26 cellular contexts compared by ENCODE assay signal in genomic region chr3:77240072-77240650, GRCh38.
"Had no signal": no experiment of that assay in that cellular context is flagged by ENCODE, and none has a peak within 500 bp of the region (broad histone marks: within the 10 kb centered on the region; RNA-seq: fewer than 3 reads in every experiment).

No MANE protein-coding gene starts in this region.

- H3K79me2 ChIP-seq: parathyroid adenoma had no signal

- H3K4me1 ChIP-seq: parathyroid adenoma, psoas muscle, right lobe of liver, sigmoid colon, suprapubic skin, thyroid gland, tibial nerve, upper lobe of left lung, uterus had no signal

- H3K27ac ChIP-seq: ovary, parathyroid adenoma, psoas muscle, right lobe of liver, sigmoid colon, suprapubic skin, thoracic aorta, thyroid gland, tibial nerve, upper lobe of left lung, uterus had no signal

- H3K27me3 ChIP-seq: ovary, right lobe of liver, sigmoid colon, suprapubic skin, thyroid gland, tibial nerve, upper lobe of left lung, uterus had no signal

- DNase-seq: naive B cell; naive thymus-derived CD8-positive, alpha-beta T cell; nephron progenitor cell; occipital lobe; ovary; psoas muscle; right lobe of liver; sigmoid colon; small intestine; stimulated activated CD4-positive, alpha-beta T cell treated with anti-CD3 and anti-CD28 coated beads, Interleukin-15, amount 100 ng/mL, for 24 hours; stimulated activated CD4-positive, alpha-beta T cell treated with anti-CD3 and anti-CD28 coated beads, Interleukin-2, amount 100 ng/mL, for 24 hours; stimulated activated CD4-positive, alpha-beta T cell treated with anti-CD3 and anti-CD28 coated beads, Interleukin-2, amount 100 ng/mL, for 48 hours; stimulated activated CD4-positive, alpha-beta T cell treated with anti-CD3 and anti-CD28 coated beads, Interleukin-4, amount 100 ng/mL, for 4 hours; stimulated activated CD8-positive, alpha-beta memory T cell treated with anti-CD3 and anti-CD28 coated beads, Interleukin-4, amount 100 ng/mL, for 48 hours; stimulated activated naive CD4-positive, alpha-beta T cell; stimulated activated naive CD8-positive, alpha-beta T cell treated with anti-CD3 and anti-CD28 coated beads, Interleukin-15, amount 100 ng/mL, for 72 hours; stimulated activated naive CD8-positive, alpha-beta T cell treated with anti-CD3 and anti-CD28 coated beads, Interleukin-15, Interleukin-2, amounts not matched to agents 100 U/mL and 50 U/mL, for 24 hours; substantia nigra; thyroid gland; trophoblast cell; uterus had no signal

- H3K36me3 ChIP-seq: ovary, right lobe of liver, sigmoid colon, suprapubic skin, thoracic aorta, thyroid gland, tibial nerve, upper lobe of left lung, uterus had no signal

- H3K9me3 ChIP-seq: ovary, psoas muscle, right lobe of liver, sigmoid colon, suprapubic skin, thoracic aorta, thyroid gland, upper lobe of left lung, uterus had no signal

- H3K9ac ChIP-seq: parathyroid adenoma had no signal

- H3K4me3 ChIP-seq: ovary, psoas muscle, right lobe of liver, sigmoid colon, suprapubic skin, thoracic aorta, thyroid gland, tibial nerve, upper lobe of left lung, uterus had no signal

- H2AFZ ChIP-seq: parathyroid adenoma had no signal
